ENCODE assay signal across 25 cellular contexts in the genomic region with DNA sequence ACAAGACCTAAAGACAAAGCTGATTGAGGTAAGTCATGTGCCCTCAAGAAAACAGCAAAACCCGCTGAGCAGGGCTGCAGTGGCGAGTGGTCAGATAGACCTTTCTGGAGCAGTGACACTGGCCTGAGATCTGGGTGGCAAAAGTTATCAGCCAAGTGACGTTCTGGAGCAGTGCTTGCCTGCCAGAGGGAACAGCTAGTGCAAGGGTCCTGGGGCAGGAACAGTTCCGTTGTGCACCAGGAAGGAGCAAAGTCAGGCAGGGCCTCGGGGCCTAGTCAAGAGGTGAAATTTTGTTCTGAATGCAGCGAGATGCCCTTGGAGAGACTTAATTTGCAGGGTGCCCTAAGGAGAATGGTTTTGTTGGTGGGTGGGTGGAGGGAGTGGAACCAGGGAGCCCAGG.
DNase-seq lines count a peak whose midpoint lies in the region; ATAC-seq, FAIRE-seq and TF ChIP-seq lines count a peak whose summit lies in the region.
"Had no signal": no experiment of that assay in that cellular context is flagged by ENCODE, and none has a peak within 500 bp of the region (broad histone marks: within the 10 kb centered on the region; RNA-seq: fewer than 3 reads in every experiment).

No MANE protein-coding gene starts in this region.

- ATAC-seq in HepG2 = no peak
- no peak for ATAC-seq in right lobe of liver
- ATAC-seq in RWPE2 (ENCODE audit: low read depth) = no peak
- no peak for ATAC-seq in upper lobe of right lung

- H3K4me3 ChIP-seq in HepG2 (replicated peaks in 1 of 3; ENCODE audit: insufficient read depth in 1 of 3, low read depth in 2 of 3, low read length in 3 of 3) (no peak overlapping the region), right lobe of liver (no peak overlapping the region), RWPE2 (ENCODE audit: severe bottlenecking) (no peak overlapping the region), kidney (ENCODE audit: low read length in 2 of 2) (no peak overlapping the region), upper lobe of right lung (no peak overlapping the region)
- H3K4me3 ChIP-seq: PC-9 had no signal

- H3K9ac ChIP-seq in HepG2 (ENCODE audit: insufficient read depth, low read depth, low read length) = no peak overlapping the region
- no peak overlapping the region for H3K9ac ChIP-seq in kidney (ENCODE audit: low read length in 2 of 2)

- H3K9me3 ChIP-seq in HepG2 (ENCODE audit: low read length) = no peaks in the 10 kb centered on the region
- H3K9me3 ChIP-seq in right lobe of liver = no peaks in the 10 kb centered on the region
- no peaks in the 10 kb centered on the region for H3K9me3 ChIP-seq in RWPE2 (ENCODE audit: severe bottlenecking)
- H3K9me3 ChIP-seq in kidney (ENCODE audit: control insufficient read depth in 1 of 2, low read length in 2 of 2) = peaks cover 0 to 8% of the 10 kb centered on the region in 2 donors
- no peaks in the 10 kb centered on the region for H3K9me3 ChIP-seq in upper lobe of right lung

- H3K36me3 ChIP-seq in HepG2 (replicated peaks in 1 of 2; ENCODE audit: control insufficient read depth in 1 of 2, insufficient read depth in 2 of 2, low read length in 2 of 2) (peaks cover 20 to 71% of the 10 kb centered on the region in 2 experiments), right lobe of liver (no peaks in the 10 kb centered on the region), RWPE2 (ENCODE audit: low read depth) (peaks cover 8% of the 10 kb centered on the region; the same call in 1 of the 2 replicates), kidney (ENCODE audit: control insufficient read depth in 1 of 2, insufficient read depth in 2 of 2, low read length in 2 of 2) (no peaks in the 10 kb centered on the region), upper lobe of right lung (no peaks in the 10 kb centered on the region)

- intact Hi-C loops in HepG2 (cut with micrococcal nuclease; ENCODE audit: unreplicated experiment) = no loop called here
- intact Hi-C loops in right lobe of liver (cut with DNase I) = no loop called here
- intact Hi-C loops in kidney (cut with DNase I) = no loop called here
- intact Hi-C loops in upper lobe of right lung (cut with DNase I) = no loop called here

- H4K20me1 ChIP-seq in HepG2 (ENCODE audit: insufficient read depth, low read length) = peaks cover 71% of the 10 kb centered on the region

- no peak for TF ChIP-seq RAD21 in HepG2 (CRISPR knock-in tag; IDR thresholded peaks at IDR 0.05)

- TF ChIP-seq POLR2A in HepG2 (IDR thresholded peaks at IDR 0.05; ENCODE audit: insufficient read depth in 1 of 2, low read depth in 2 of 2, low read length in 2 of 2) = no peak
- no peak for TF ChIP-seq POLR2A in right lobe of liver (IDR thresholded peaks at IDR 0.05)

- TF ChIP-seq CTCF in HepG2 (CRISPR knock-in tag; IDR thresholded peaks at IDR 0.05) (no peak), right lobe of liver (IDR thresholded peaks at IDR 0.05) (no peak), RWPE2 (IDR thresholded peaks at IDR 0.05; ENCODE audit: poor library complexity, severe bottlenecking) (no peak), kidney (IDR thresholded peaks at IDR 0.05; ENCODE audit: borderline replicate concordance, extremely low read depth, insufficient read depth) (no peak), upper lobe of right lung (IDR thresholded peaks at IDR 0.05) (no peak)

- no peaks in the 10 kb centered on the region for H3K27me3 ChIP-seq in HepG2 (ENCODE audit: control insufficient read depth in 1 of 2, insufficient read depth in 2 of 2, low read length in 2 of 2)
- no peaks in the 10 kb centered on the region for H3K27me3 ChIP-seq in right lobe of liver
- no peaks in the 10 kb centered on the region for H3K27me3 ChIP-seq in RWPE2 (ENCODE audit: insufficient read depth, poor library complexity, severe bottlenecking)
- H3K27me3 ChIP-seq in upper lobe of right lung = no peaks in the 10 kb centered on the region

- TF ChIP-seq EP300 in HepG2 (IDR thresholded peaks at IDR 0.05; ENCODE audit: low read depth in 2 of 2, low read length in 2 of 2) (no peak), HepG2 (CRISPR knock-in tag; IDR thresholded peaks at IDR 0.05; ENCODE audit: borderline replicate concordance) (no peak)

- H2AFZ ChIP-seq in HepG2 (ENCODE audit: low read length) = no peak overlapping the region
- H2AFZ ChIP-seq: PC-9 had no signal

- FAIRE-seq in HepG2 (lab: Jason Lieb, UNC) (no peak), kidney (lab: Jason Lieb, UNC) (no peak)
- FAIRE-seq: A204.1, HTR-8/SVneo had no signal

- in situ Hi-C loops in HepG2 (cut with HindIII; ENCODE audit: extremely low pct_ligation_motif_present, low pct_unique_long_range_greater_than_20kb) = no loop called here

- POLR2A ChIA-PET in HepG2 (lab: Yijun Ruan, JAX) = no interaction called here

- no peak overlapping the region for H3K4me2 ChIP-seq in HepG2 (ENCODE audit: low read depth, low read length)
- H3K4me2 ChIP-seq: PC-9 had no signal

- DNase-seq in HepG2 (ENCODE audit: low spot score) = no peak
- DNase-seq in right lobe of liver = no peak
- DNase-seq in RWPE2 (ENCODE audit: low spot score) = no peak
- peak; percentile 26 for DNase-seq in kidney
- DNase-seq in upper lobe of right lung = peak; percentile 13
- DNase-seq in stimulated activated CD4-positive, alpha-beta T cell treated with anti-CD3 and anti-CD28 coated beads, Interleukin-4, amount 100 ng/mL, for 1 hour = no peak
- DNase-seq in activated CD8-positive, alpha-beta memory T cell treated with anti-CD3 and anti-CD28 coated beads, Interleukin-2, amount 50 U/mL, for 48 hours = no peak
- DNase-seq in kidney glomerular epithelial cell (lab: John Stamatoyannopoulos, UW) = no peak
- DNase-seq: C1 segment of cervical spinal cord; CD4-positive, alpha-beta memory T cell; COR-L47; DMS53; GOT3; KG1; MM.1S; NCI-H1048; NCI-H1417; NCI-H1694 treated with DMSO at 0.1 percent for 48 hours; NCI-H2081; NCI-H2227 treated with DMSO at 0.1 percent for 48 hours; NCI-H526 treated with DMSO at 0.1 percent for 48 hours; PC-9; SHP77 treated with DMSO at 0.1 percent for 48 hours had no signal

- H3K4me1 ChIP-seq in HepG2 (ENCODE audit: insufficient read depth, low read length) = no peaks in the 10 kb centered on the region
- no peaks in the 10 kb centered on the region for H3K4me1 ChIP-seq in right lobe of liver
- peaks cover 41% of the 10 kb centered on the region for H3K4me1 ChIP-seq in RWPE2 (ENCODE audit: insufficient read depth, poor library complexity, severe bottlenecking)
- no peaks in the 10 kb centered on the region for H3K4me1 ChIP-seq in kidney (ENCODE audit: control insufficient read depth in 1 of 2, insufficient read depth in 1 of 2, low read depth in 1 of 2, low read length in 2 of 2)
- H3K4me1 ChIP-seq in upper lobe of right lung = no peaks in the 10 kb centered on the region

- H3K27ac ChIP-seq in HepG2 (ENCODE audit: extremely low read length, insufficient read depth, low read length) (no peak overlapping the region), right lobe of liver (no peak overlapping the region), RWPE2 (ENCODE audit: poor library complexity, severe bottlenecking) (peak overlapping the region; percentile 100), kidney (ENCODE audit: low read depth in 2 of 2, low read length in 2 of 2) (no peak overlapping the region), upper lobe of right lung (no peak overlapping the region)

- H3K79me2 ChIP-seq in HepG2 (ENCODE audit: insufficient read depth, low read length) = peaks cover 87% of the 10 kb centered on the region

- WGBS in HepG2 (ENCODE audit: low lambda C conversion rate) = 97% methylated on average over 6 of the region's 6 CpGs
- 85% methylated on average over 5 of the region's 6 CpGs for WGBS in right lobe of liver (ENCODE audit: insufficient coverage, low coverage, low lambda C conversion rate, missing lambda C conversion rate)

- TSS peak; percentile 17 for BruUV-seq in HepG2 (replicated peaks; lab: Mats Ljungman, UMichigan)

- CTCF ChIA-PET in HepG2 (lab: Yijun Ruan, JAX; ENCODE audit: low intra/inter-chr PET ratio, low total read pairs) = no interaction called here

TF ChIP-seq in HepG2, 621 proteins besides CTCF, POLR2A, EP300 and RAD21 (continues in another document):
- TF ChIP-seq NFYC (CRISPR knock-in tag; IDR thresholded peaks at IDR 0.05) (no peak), SMC3 (IDR thresholded peaks at IDR 0.05; ENCODE audit: low read length) (no peak), RXRA (CRISPR knock-in tag; IDR thresholded peaks at IDR 0.05) (no peak), ARNT (IDR thresholded peaks at IDR 0.05) (no peak), NR2C2 (CRISPR knock-in tag; IDR thresholded peaks at IDR 0.05; ENCODE audit: borderline replicate concordance) (no peak), ZFP41 (CRISPR knock-in tag; IDR thresholded peaks at IDR 0.05; ENCODE audit: borderline replicate concordance) (0 out of 2 replicates have a peak, but pooled peaks have one; percentile 36), ZMYM3 (CRISPR knock-in tag; IDR thresholded peaks at IDR 0.05) (0 out of 2 replicates have a peak, but pooled peaks have one; percentile 38)
- TF ChIP-seq, protein P1, sequence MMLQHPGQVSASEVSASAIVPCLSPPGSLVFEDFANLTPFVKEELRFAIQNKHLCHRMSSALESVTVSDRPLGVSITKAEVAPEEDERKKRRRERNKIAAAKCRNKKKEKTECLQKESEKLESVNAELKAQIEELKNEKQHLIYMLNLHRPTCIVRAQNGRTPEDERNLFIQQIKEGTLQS (CRISPR knock-in tag; IDR thresholded peaks at IDR 0.05) = no peak

Comparison
In these comparisons a context has a peak if more than half of its experiments do, and no peak if none do; other contexts are left out.
1. DNase-seq: peak in kidney (single experiment) and upper lobe of right lung (single experiment); none in HepG2 (single experiment), right lobe of liver (0 of 3), RWPE2 (single experiment), stimulated activated CD4-positive, alpha-beta T cell treated with anti-CD3 and anti-CD28 coated beads, Interleukin-4, amount 100 ng/mL, for 1 hour (single experiment), activated CD8-positive, alpha-beta memory T cell treated with anti-CD3 and anti-CD28 coated beads, Interleukin-2, amount 50 U/mL, for 48 hours (single experiment) and kidney glomerular epithelial cell (single experiment).